10 cellular contexts compared by ENCODE assay signal in genomic region chr10:62374862-62375710, GRCh38. TPM values are rescaled to one million over a fixed set of nuclear protein-coding genes. Genes with fewer than 3 reads are reported as not detected.
DNase-seq lines count a peak whose midpoint lies in the region; ATAC-seq and TF ChIP-seq lines count a peak whose summit lies in the region.
"Had no signal": no experiment of that assay in that cellular context is flagged by ENCODE, and none has a peak within 500 bp of the region (broad histone marks: within the 10 kb centered on the region; RNA-seq: fewer than 3 reads in every experiment).

No MANE protein-coding gene starts in this region.

- peak; percentile 3 for DNase-seq in NCI-H2227 (lab: John Stamatoyannopoulos, UW; ENCODE audit: unreplicated experiment)
- DNase-seq in NCI-H2227 treated with DMSO at 0.1 percent for 48 hours (lab: John Stamatoyannopoulos, UW), result no peak
- DNase-seq in T-helper 17 cell, result no peak
- no peak for DNase-seq in fibroblast of villous mesenchyme (ENCODE audit: low read depth)
- DNase-seq in stimulated activated CD4-positive, alpha-beta T cell treated with anti-CD3 and anti-CD28 coated beads, Interleukin-4, amount 100 ng/mL, for 1 hour, result no peak
- DNase-seq in activated CD8-positive, alpha-beta memory T cell treated with anti-CD3 and anti-CD28 coated beads for 24 hours, result no peak
- no peak for DNase-seq in NCI-H1092 treated with DMSO at 0.1 percent for 48 hours (lab: John Stamatoyannopoulos, UW)

- TF ChIP-seq CTCF in fibroblast of villous mesenchyme (IDR thresholded peaks at IDR 0.05; ENCODE audit: insufficient read depth, low read depth, low read length), result no peak

- H3K27ac Mint-ChIP-seq in T-helper 17 cell, result peak overlapping the region; percentile 59

- peaks cover 2% of the 10 kb centered on the region for H3K36me3 Mint-ChIP-seq in T-helper 17 cell (ENCODE audit: low read depth)

- peak overlapping the region; percentile 60 for H3K4me3 ChIP-seq in fibroblast of villous mesenchyme (ENCODE audit: low read depth, low read length)
- H3K4me3 ChIP-seq in skin epidermis, result peak overlapping the region; percentile 39 to 58 (median 53)

- peaks cover 10% of the 10 kb centered on the region for H3K27me3 Mint-ChIP-seq in T-helper 17 cell

- peak overlapping the region; percentile 90 for H3K4me3 Mint-ChIP-seq in T-helper 17 cell

- H3K27ac ChIP-seq in skin epidermis, result peak overlapping the region in 7 of 21 experiments; percentile 17 to 86 (median 51)
- H3K27ac ChIP-seq: cardiac muscle cell had no signal

- peaks cover 16% of the 10 kb centered on the region for H3K4me1 Mint-ChIP-seq in T-helper 17 cell

- no peak for ATAC-seq in T-helper 17 cell

- no peaks in the 10 kb centered on the region for H3K9me3 ChIP-seq in T-helper 17 cell (ENCODE audit: control insufficient read depth, low read length, poor library complexity, severe bottlenecking)
- H3K9me3 ChIP-seq: BE2C had no signal

RNA-seq across cellular contexts. Expression of gene ZNF365, which starts 0.9 kb away (rescaled TPM):
- total RNA-seq in T-helper 17 cell (1 to 10 TPM; 1.6 to 3.4 TPM), fibroblast of villous mesenchyme (6.1 and 8.2 TPM in 2 replicates)
- total RNA-seq: cardiac muscle cell had no signal
